Comparison of ENCODE assay signal across 14 cellular contexts in genomic region chr10:89478739-89479116, GRCh38. TPM values are rescaled to one million over a fixed set of nuclear protein-coding genes. Genes with fewer than 3 reads are reported as not detected.
A peak's percentile ranks its signal among the peaks of the same experiment; 100 is the strongest.
DNase-seq lines count a peak whose midpoint lies in the region; ATAC-seq, FAIRE-seq and TF ChIP-seq lines count a peak whose summit lies in the region.
"Had no signal": no experiment of that assay in that cellular context is flagged by ENCODE, and none has a peak within 500 bp of the region (broad histone marks: within the 10 kb centered on the region; RNA-seq: fewer than 3 reads in every experiment).

No MANE protein-coding gene starts in this region.

- H4K20me1 ChIP-seq in HepG2 (ENCODE audit: insufficient read depth, low read length) (no peaks in the 10 kb centered on the region), OCI-LY7 (ENCODE audit: insufficient read depth, low read length) (no peaks in the 10 kb centered on the region)
- H4K20me1 ChIP-seq: BLaER1 treated with 17β-estradiol and CSF1 and Interleukin-3, amounts not matched to agents 10 nM and 100 nM had no signal

- CTCF ChIA-PET in MCF 10A (lab: Yijun Ruan, JAX) = interaction anchor here (0.9 to 1.1 kb wide), 2 partner anchors 54 to 86 kb away, joined by 3 read pairs; no protein-coding TSS in a partner anchor
- CTCF ChIA-PET in HepG2 (lab: Yijun Ruan, JAX; ENCODE audit: low intra/inter-chr PET ratio, low total read pairs) = no interaction called here
- CTCF ChIA-PET in OCI-LY7 (lab: Charles Lee; ENCODE audit: unreplicated experiment) = no interaction called here

- FAIRE-seq in HepG2 (lab: Jason Lieb, UNC) = no peak
- FAIRE-seq: K562 had no signal

- in situ Hi-C loops in HepG2 (cut with HindIII; ENCODE audit: extremely low pct_ligation_motif_present, low pct_unique_long_range_greater_than_20kb) = no loop called here

- no peaks in the 10 kb centered on the region for H3K27me3 Mint-ChIP-seq in MCF 10A (ENCODE audit: insufficient read depth, unreplicated experiment)

- peaks cover 67% of the 10 kb centered on the region for H3K4me1 Mint-ChIP-seq in MCF 10A (ENCODE audit: insufficient read depth, unreplicated experiment)
- H3K4me1 Mint-ChIP-seq: activated naive CD4-positive, alpha-beta T cell treated with anti-CD3 and anti-CD28 coated beads, Interleukin-2, amount 50 U/mL, for 24 hours had no signal

- H3K9ac ChIP-seq in skeletal muscle satellite cell (ENCODE audit: low read depth, low read length) (peak overlapping the region; percentile 51), HepG2 (ENCODE audit: insufficient read depth, low read depth, low read length) (no peak overlapping the region)
- H3K9ac ChIP-seq: BLaER1 treated with 17β-estradiol and CSF1 and Interleukin-3, amounts not matched to agents 10 nM and 100 nM had no signal

- DNase-seq in EH (ENCODE audit: low read depth) (peak; percentile 57), MCF 10A (ENCODE audit: unreplicated experiment) (no peak), right atrium auricular region (ENCODE audit: low spot score) (no peak), HepG2 (ENCODE audit: low spot score) (no peak), SK-N-DZ (ENCODE audit: low spot score) (no peak), OCI-LY7 (ENCODE audit: low spot score) (no peak), islet precursor cell (no peak)
- DNase-seq: NCI-H2081; stimulated activated naive CD4-positive, alpha-beta T cell had no signal

- TF ChIP-seq CTCF in MCF 10A (IDR thresholded peaks at IDR 0.05; ENCODE audit: unreplicated experiment) = no peak
- no peak for TF ChIP-seq CTCF in right atrium auricular region (IDR thresholded peaks at IDR 0.05)
- no peak for TF ChIP-seq CTCF in HepG2 (CRISPR knock-in tag; IDR thresholded peaks at IDR 0.05)
- TF ChIP-seq CTCF in OCI-LY7 (conservative IDR thresholded peaks at IDR 0.05; ENCODE audit: low read length) = no peak

- H3K4me3 Mint-ChIP-seq in MCF 10A (ENCODE audit: unreplicated experiment) = no peak overlapping the region
- H3K4me3 Mint-ChIP-seq: activated naive CD4-positive, alpha-beta T cell treated with anti-CD3 and anti-CD28 coated beads, Interleukin-2, amount 50 U/mL, for 24 hours had no signal

- H3K79me2 ChIP-seq in HepG2 (ENCODE audit: insufficient read depth, low read length) (no peaks in the 10 kb centered on the region), OCI-LY7 (ENCODE audit: insufficient read depth, low read depth, low read length) (no peaks in the 10 kb centered on the region)

- WGBS in HepG2 (ENCODE audit: low lambda C conversion rate) = 47% methylated on average over 1 of the region's 1 CpG

- TF ChIP-seq EP300 in HepG2 (IDR thresholded peaks at IDR 0.05; ENCODE audit: low read depth in 2 of 2, low read length in 2 of 2) (no peak), HepG2 (CRISPR knock-in tag; IDR thresholded peaks at IDR 0.05; ENCODE audit: borderline replicate concordance) (no peak)

- H3K9me3 ChIP-seq in right atrium auricular region = no peaks in the 10 kb centered on the region
- H3K9me3 ChIP-seq in skeletal muscle satellite cell (replicated peaks; ENCODE audit: low read length) = no peaks in the 10 kb centered on the region
- no peaks in the 10 kb centered on the region for H3K9me3 ChIP-seq in HepG2 (ENCODE audit: low read length)
- H3K9me3 ChIP-seq in OCI-LY7 (ENCODE audit: low read length) = no peaks in the 10 kb centered on the region
- H3K9me3 ChIP-seq: BLaER1 treated with 17β-estradiol and CSF1 and Interleukin-3, amounts not matched to agents 10 nM and 100 nM had no signal

- no peaks in the 10 kb centered on the region for H3K9me3 Mint-ChIP-seq in MCF 10A (ENCODE audit: unreplicated experiment)
- H3K9me3 Mint-ChIP-seq: activated naive CD4-positive, alpha-beta T cell treated with anti-CD3 and anti-CD28 coated beads, Interleukin-2, amount 50 U/mL, for 24 hours; naive B cell had no signal

- H3K27ac ChIP-seq in right atrium auricular region (peak overlapping the region; percentile 75 to 91), HepG2 (ENCODE audit: extremely low read length, insufficient read depth, low read length) (no peak overlapping the region), OCI-LY7 (ENCODE audit: low read depth, low read length, poor library complexity, severe bottlenecking) (no peak overlapping the region)
- H3K27ac ChIP-seq: BLaER1 treated with 17β-estradiol and CSF1 and Interleukin-3, amounts not matched to agents 10 nM and 100 nM had no signal

- ATAC-seq in HepG2 = no peak
- ATAC-seq: K562 had no signal

- H3K4me1 ChIP-seq in right atrium auricular region = peaks cover 0 to 90% of the 10 kb centered on the region in 2 donors
- H3K4me1 ChIP-seq in skeletal muscle satellite cell (ENCODE audit: control insufficient read depth, insufficient read depth, low read length) = peaks cover 69% of the 10 kb centered on the region
- peaks cover 45% of the 10 kb centered on the region for H3K4me1 ChIP-seq in HepG2 (ENCODE audit: insufficient read depth, low read length)
- no peaks in the 10 kb centered on the region for H3K4me1 ChIP-seq in OCI-LY7 (ENCODE audit: insufficient read depth, low read length, poor library complexity, severe bottlenecking)

- intact Hi-C loops in MCF 10A (cut with micrococcal nuclease) = no loop called here
- intact Hi-C loops in HepG2 (cut with micrococcal nuclease; ENCODE audit: unreplicated experiment) = loop anchor here (5.0 kb wide), 1 partner anchor 69 kb away; no protein-coding TSS in a partner anchor
- intact Hi-C loops in OCI-LY7 (cut with micrococcal nuclease; ENCODE audit: unreplicated experiment) = no loop called here

- no peaks in the 10 kb centered on the region for H3K9me2 ChIP-seq in OCI-LY7 (ENCODE audit: insufficient read depth, low read length)

- H3K27ac Mint-ChIP-seq in MCF 10A (ENCODE audit: low read depth, unreplicated experiment) = peak overlapping the region; percentile 99
- H3K27ac Mint-ChIP-seq: activated naive CD4-positive, alpha-beta T cell treated with anti-CD3 and anti-CD28 coated beads, Interleukin-2, amount 50 U/mL, for 24 hours had no signal

- H3K27me3 ChIP-seq in right atrium auricular region (no peaks in the 10 kb centered on the region), skeletal muscle satellite cell (ENCODE audit: control insufficient read depth, insufficient read depth, low read length) (no peaks in the 10 kb centered on the region), HepG2 (ENCODE audit: control insufficient read depth in 1 of 2, insufficient read depth in 2 of 2, low read length in 2 of 2) (no peaks in the 10 kb centered on the region)
- H3K27me3 ChIP-seq: BLaER1 treated with 17β-estradiol and CSF1 and Interleukin-3, amounts not matched to agents 10 nM and 100 nM had no signal

- H3K4me2 ChIP-seq in skeletal muscle satellite cell (ENCODE audit: low read length) = no peak overlapping the region
- H3K4me2 ChIP-seq in HepG2 (ENCODE audit: low read depth, low read length) = no peak overlapping the region
- no peak overlapping the region for H3K4me2 ChIP-seq in OCI-LY7 (ENCODE audit: low read length)

- H3K4me3 ChIP-seq in right atrium auricular region (no peak overlapping the region), skeletal muscle satellite cell (ENCODE audit: low read length) (no peak overlapping the region), HepG2 (replicated peaks in 1 of 3; ENCODE audit: insufficient read depth in 1 of 3, low read depth in 2 of 3, low read length in 3 of 3) (no peak overlapping the region), OCI-LY7 (ENCODE audit: low read depth, low read length, poor library complexity, severe bottlenecking) (no peak overlapping the region)
- H3K4me3 ChIP-seq: BLaER1 treated with 17β-estradiol and CSF1 and Interleukin-3, amounts not matched to agents 10 nM and 100 nM; K562 had no signal

- no peak for TF ChIP-seq POLR2A in HepG2 (IDR thresholded peaks at IDR 0.05; ENCODE audit: insufficient read depth in 1 of 2, low read depth in 2 of 2, low read length in 2 of 2)

- BruUV-seq in MCF 10A (replicated peaks; lab: Mats Ljungman, UMichigan) (no TSS peak), HepG2 (replicated peaks; lab: Mats Ljungman, UMichigan) (no TSS peak), OCI-LY7 (replicated peaks; lab: Mats Ljungman, UMichigan) (no TSS peak)

- H3K36me3 Mint-ChIP-seq in MCF 10A (ENCODE audit: insufficient read depth, unreplicated experiment) = peaks cover 6% of the 10 kb centered on the region
- H3K36me3 Mint-ChIP-seq: activated naive CD4-positive, alpha-beta T cell treated with anti-CD3 and anti-CD28 coated beads, Interleukin-2, amount 50 U/mL, for 24 hours; naive B cell had no signal

- H3K36me3 ChIP-seq in right atrium auricular region = no peaks in the 10 kb centered on the region
- no peaks in the 10 kb centered on the region for H3K36me3 ChIP-seq in skeletal muscle satellite cell (ENCODE audit: insufficient read depth, low read length)
- no peaks in the 10 kb centered on the region for H3K36me3 ChIP-seq in HepG2 (replicated peaks in 1 of 2; ENCODE audit: control insufficient read depth in 1 of 2, insufficient read depth in 2 of 2, low read length in 2 of 2)
- H3K36me3 ChIP-seq in OCI-LY7 (ENCODE audit: insufficient read depth, low read length) = no peaks in the 10 kb centered on the region
- H3K36me3 ChIP-seq: BLaER1 treated with 17β-estradiol and CSF1 and Interleukin-3, amounts not matched to agents 10 nM and 100 nM had no signal

- POLR2A ChIA-PET in MCF 10A (lab: Yijun Ruan, JAX) = interaction anchor here (0.7 to 5.0 kb wide), 7 partner anchors 9 to 1687 kb away, joined by 3 to 25 read pairs (median 7); no protein-coding TSS in a partner anchor
- POLR2A ChIA-PET in HepG2 (lab: Yijun Ruan, JAX) = no interaction called here
- POLR2A ChIA-PET in OCI-LY7 (lab: Charles Lee) = no interaction called here

- H2AFZ ChIP-seq in HepG2 (ENCODE audit: low read length) (no peak overlapping the region), OCI-LY7 (ENCODE audit: low read length) (no peak overlapping the region)

- TF ChIP-seq RAD21 in HepG2 (CRISPR knock-in tag; IDR thresholded peaks at IDR 0.05) = no peak

RNA-seq across cellular contexts. Expression of gene SLC16A12, which starts 56.7 kb away (rescaled TPM):
- total RNA-seq in MCF 10A (2022) = 0.09 and 0.10 TPM in 2 replicates
- total RNA-seq in right atrium auricular region = 10 to 100 TPM in 1 of 2 donors, 1 to 10 TPM in 1; 6.0 to 10.0 TPM
- total RNA-seq in skeletal muscle satellite cell (2012; rRNA removed) = 0.22 and 0.51 TPM in 2 replicates
- 0.02 TPM in 1 of 2 replicates, not detected in the other for total RNA-seq in HepG2 (2016; rRNA removed; fragmentation: Illumina TruSeq; extraction: Trizol)
- not detected in 2 replicates for total RNA-seq in HepG2 (2016; cell fraction: cytosol; rRNA removed; fragmentation: Illumina TruSeq; extraction: Trizol; ENCODE audit: low read depth)
- total RNA-seq in HepG2 (2016; cell fraction: insoluble cytoplasmic fraction; rRNA removed; fragmentation: Illumina TruSeq; extraction: Trizol) = 0.04 TPM in 1 of 2 replicates, not detected in the other
- total RNA-seq in HepG2 (2016; cell fraction: membrane; rRNA removed; fragmentation: Illumina TruSeq; extraction: Trizol) = 0.03 TPM in 1 of 2 replicates, not detected in the other
- total RNA-seq in HepG2 (2016; cell fraction: nucleus; rRNA removed; fragmentation: Illumina TruSeq; extraction: Trizol) = 0.06 TPM in 1 of 2 replicates, not detected in the other
- polyA plus RNA-seq in HepG2 (2011; rRNA removed) = 0.07 TPM in 1 of 2 replicates, not detected in the other
- 0.01 TPM in 2 replicates for polyA plus RNA-seq in HepG2 (2011; cell fraction: cytosol; rRNA removed)
- not detected in 2 replicates for polyA plus RNA-seq in HepG2 (2011; cell fraction: nucleus; rRNA removed)
- polyA plus RNA-seq in HepG2 (2012) = not detected in 2 replicates
- polyA plus RNA-seq in HepG2 (2016; cell fraction: cytosol; fragmentation: Illumina TruSeq; extraction: Trizol; ENCODE audit: low read depth) = not detected in 2 replicates
- polyA plus RNA-seq in HepG2 (2016; cell fraction: insoluble cytoplasmic fraction; fragmentation: Illumina TruSeq; extraction: Trizol; ENCODE audit: low read depth) = not detected in 2 replicates
- polyA plus RNA-seq in HepG2 (2016; cell fraction: membrane; fragmentation: Illumina TruSeq; extraction: Trizol; ENCODE audit: low read depth) = not detected in 2 replicates
- not detected in 2 replicates for polyA plus RNA-seq in HepG2 (2016; cell fraction: nucleus; fragmentation: Illumina TruSeq; extraction: Trizol; ENCODE audit: insufficient read depth, low read depth)
- polyA minus RNA-seq in HepG2 (2011; rRNA and poly(A)+ RNA removed; ENCODE audit: low replicate concordance) = not detected in 2 replicates
- not detected in 2 replicates for polyA minus RNA-seq in HepG2 (2011; cell fraction: cytosol; rRNA and poly(A)+ RNA removed)
- polyA minus RNA-seq in HepG2 (2011; cell fraction: nucleus; rRNA and poly(A)+ RNA removed) = not detected in 2 replicates
- polyA plus RNA-seq in SK-N-DZ (2014; cell fraction: cytosol; rRNA removed) = not detected in 2 replicates
- polyA plus RNA-seq in SK-N-DZ (2014; cell fraction: nucleus; rRNA removed) = not detected in 2 replicates
- not detected in 2 replicates for total RNA-seq in OCI-LY7 (2014; rRNA removed; shearing (Covaris generic))
- not detected in 2 replicates for total RNA-seq in OCI-LY7 (2022)
- total RNA-seq: K562 had no signal
- polyA plus RNA-seq: K562 had no signal

Comparison
In these comparisons a context has a peak if more than half of its experiments do, and no peak if none do; other contexts are left out.
1. H3K27ac ChIP-seq: peak in right atrium auricular region (2 of 2); none in HepG2 (single experiment) and OCI-LY7 (single experiment).